Comparison of ENCODE assay signal across 28 cellular contexts in the genomic region with DNA sequence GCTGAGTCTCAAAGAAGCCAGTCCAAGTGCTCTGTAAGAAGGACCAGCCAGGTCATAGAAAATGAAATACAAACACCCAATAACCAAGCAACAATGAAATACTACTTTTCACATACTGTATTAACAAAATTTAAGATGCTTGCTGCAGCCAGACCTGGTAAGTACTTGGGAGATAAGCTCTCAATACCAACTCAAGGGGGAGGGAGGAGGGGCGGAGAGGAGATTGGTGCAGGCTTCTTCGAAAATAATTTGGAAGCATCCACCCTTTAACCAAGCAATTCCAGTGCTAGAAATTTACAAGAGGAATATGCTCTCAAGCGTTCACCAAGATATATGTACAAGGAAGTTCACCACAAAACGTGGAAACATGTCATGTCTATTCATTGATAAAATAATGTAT. TPM values are rescaled to one million over a fixed set of nuclear protein-coding genes. Genes with fewer than 3 reads are reported as not detected.
"Had no signal": no experiment of that assay in that cellular context is flagged by ENCODE, and none has a peak within 500 bp of the region (broad histone marks: within the 10 kb centered on the region; RNA-seq: fewer than 3 reads in every experiment).

No MANE protein-coding gene starts in this region.

- H3K27ac Mint-ChIP-seq: activated CD4-positive, alpha-beta memory T cell treated with anti-CD3 and anti-CD28 coated beads for 36 hours; brain; naive thymus-derived CD4-positive, alpha-beta T cell; stimulated activated memory B cell treated with anti-CD40 and anti-IgM and Interleukin-4, amounts not matched to agents 10 μg/mL and 1 μg/mL and 100 μg/mL, for 72 hours; T-helper 17 cell had no signal

- H3K36me3 Mint-ChIP-seq: activated CD4-positive, alpha-beta memory T cell treated with anti-CD3 and anti-CD28 coated beads for 36 hours; brain; naive thymus-derived CD4-positive, alpha-beta T cell; stimulated activated memory B cell treated with anti-CD40 and anti-IgM and Interleukin-4, amounts not matched to agents 10 μg/mL and 1 μg/mL and 100 μg/mL, for 72 hours had no signal

- H3K27ac ChIP-seq: lower lobe of right lung, sigmoid colon, thoracic aorta, upper lobe of left lung had no signal

- H3K9me3 Mint-ChIP-seq: activated CD4-positive, alpha-beta memory T cell treated with anti-CD3 and anti-CD28 coated beads for 36 hours; stimulated activated memory B cell treated with anti-CD40 and anti-IgM and Interleukin-4, amounts not matched to agents 10 μg/mL and 1 μg/mL and 100 μg/mL, for 72 hours had no signal

- ATAC-seq: esophagus mucosa; lower lobe of right lung; naive thymus-derived CD4-positive, alpha-beta T cell; stimulated activated memory B cell treated with anti-CD40 and anti-IgM and Interleukin-4, amounts not matched to agents 10 μg/mL and 1 μg/mL and 100 μg/mL, for 72 hours; T-helper 17 cell had no signal

- DNase-seq: activated CD4-positive, alpha-beta memory T cell treated with anti-CD3 and anti-CD28 coated beads for 36 hours; activated CD4-positive, alpha-beta T cell treated with anti-CD3 and anti-CD28 coated beads for 48 hours; activated gamma-delta T cell; activated naive CD4-positive, alpha-beta T cell treated with anti-CD3 and anti-CD28 coated beads, Interleukin-2, amount 50 U/mL, for 16 hours; anterior cingulate cortex; caudate nucleus; dermis blood vessel endothelial cell; effector CD8-positive, alpha-beta T cell; glutamatergic neuron; hippocampal formation; kidney; lower lobe of right lung; naive thymus-derived CD4-positive, alpha-beta T cell; posterior cingulate gyrus; sigmoid colon; stimulated activated CD4-positive, alpha-beta T cell treated with anti-CD3 and anti-CD28 coated beads, Interleukin-15, amount 100 ng/mL, for 24 hours; T-helper 17 cell; upper lobe of left lung had no signal

- H3K4me1 Mint-ChIP-seq: neural crest cell; stimulated activated memory B cell treated with anti-CD40 and anti-IgM and Interleukin-4, amounts not matched to agents 10 μg/mL and 1 μg/mL and 100 μg/mL, for 72 hours; T-helper 17 cell had no signal

- H3K36me3 ChIP-seq: lower lobe of right lung, sigmoid colon, thoracic aorta, upper lobe of left lung had no signal

- H3K4me2 ChIP-seq: smooth muscle cell had no signal

- H3K4me1 ChIP-seq: sigmoid colon had no signal

- H3K4me3 ChIP-seq: lower lobe of right lung, sigmoid colon, smooth muscle cell, thoracic aorta, upper lobe of left lung had no signal

- H3K9me3 ChIP-seq: lower lobe of right lung, sigmoid colon, thoracic aorta, upper lobe of left lung had no signal

- H3K4me3 Mint-ChIP-seq: activated CD4-positive, alpha-beta memory T cell treated with anti-CD3 and anti-CD28 coated beads for 36 hours; brain; naive thymus-derived CD4-positive, alpha-beta T cell; neural crest cell; stimulated activated memory B cell treated with anti-CD40 and anti-IgM and Interleukin-4, amounts not matched to agents 10 μg/mL and 1 μg/mL and 100 μg/mL, for 72 hours; T-helper 17 cell had no signal

RNA-seq across cellular contexts. Expression of gene LRRC2, which starts 7.6 kb away (rescaled TPM):
- total RNA-seq: activated CD4-positive, alpha-beta memory T cell treated with anti-CD3 and anti-CD28 coated beads for 36 hours had no signal

RNA-seq across cellular contexts. Expression of gene FAM240A, which starts 38.6 kb away (rescaled TPM):
- total RNA-seq: activated CD4-positive, alpha-beta memory T cell treated with anti-CD3 and anti-CD28 coated beads for 36 hours; dermis blood vessel endothelial cell; endothelial cell of umbilical vein; esophagus mucosa; frontal cortex; left lobe of liver; lower lobe of right lung; naive thymus-derived CD4-positive, alpha-beta T cell; neural crest cell; omental fat pad; sigmoid colon; smooth muscle cell; T-helper 17 cell; thoracic aorta; upper lobe of left lung had no signal
- polyA plus RNA-seq: endothelial cell of umbilical vein; naive thymus-derived CD4-positive, alpha-beta T cell; sigmoid colon; smooth muscle cell had no signal
